Comparison of ENCODE assay signal across 9 cellular contexts in genomic region chr6:152635949-152636674, GRCh38. TPM values are rescaled to one million over a fixed set of nuclear protein-coding genes. Genes with fewer than 3 reads are reported as not detected.
DNase-seq lines count a peak whose midpoint lies in the region; ATAC-seq and TF ChIP-seq lines count a peak whose summit lies in the region.
"Had no signal": no experiment of that assay in that cellular context is flagged by ENCODE, and none has a peak within 500 bp of the region (broad histone marks: within the 10 kb centered on the region; RNA-seq: fewer than 3 reads in every experiment).

No MANE protein-coding gene starts in this region.

- intact Hi-C loops in colonic mucosa (cut with DNase I) = no loop called here

- peaks cover 29% of the 10 kb centered on the region for H3K27me3 Mint-ChIP-seq in stimulated activated naive CD8-positive, alpha-beta T cell treated with anti-CD3 and anti-CD28 coated beads, Interleukin-15, Interleukin-2, amounts not matched to agents 100 ng/mL and 50 ng/mL, for 24 hours

- peak overlapping the region; percentile 80 for H3K4me3 Mint-ChIP-seq in stimulated activated naive CD8-positive, alpha-beta T cell treated with anti-CD3 and anti-CD28 coated beads, Interleukin-15, Interleukin-2, amounts not matched to agents 100 ng/mL and 50 ng/mL, for 24 hours

- H3K79me2 ChIP-seq in KMS-11 (ENCODE audit: insufficient read depth, low read depth) = no peaks in the 10 kb centered on the region

- H3K4me1 Mint-ChIP-seq in stimulated activated naive CD8-positive, alpha-beta T cell treated with anti-CD3 and anti-CD28 coated beads, Interleukin-15, Interleukin-2, amounts not matched to agents 100 ng/mL and 50 ng/mL, for 24 hours (ENCODE audit: low read depth) = peaks cover 25% of the 10 kb centered on the region

- H3K27me3 ChIP-seq in KMS-11 (ENCODE audit: insufficient read depth, low read depth) (no peaks in the 10 kb centered on the region), colonic mucosa (peaks cover 15% of the 10 kb centered on the region)
- H3K27me3 ChIP-seq: BLaER1 treated with 17β-estradiol and CSF1 and Interleukin-3, amounts not matched to agents 10 nM and 100 nM had no signal

- H3K9me3 ChIP-seq in colonic mucosa = no peaks in the 10 kb centered on the region

- TF ChIP-seq CTCF in KMS-11 (conservative IDR thresholded peaks at IDR 0.05; ENCODE audit: low read depth, low read length) (no peak), colonic mucosa (IDR thresholded peaks at IDR 0.05) (no peak)

- no peak overlapping the region for H3K27ac Mint-ChIP-seq in stimulated activated naive CD8-positive, alpha-beta T cell treated with anti-CD3 and anti-CD28 coated beads, Interleukin-15, Interleukin-2, amounts not matched to agents 100 ng/mL and 50 ng/mL, for 24 hours

- no peaks in the 10 kb centered on the region for H3K36me3 ChIP-seq in KMS-11 (ENCODE audit: insufficient read depth)
- H3K36me3 ChIP-seq in colonic mucosa = no peaks in the 10 kb centered on the region
- H3K36me3 ChIP-seq: BLaER1 treated with 17β-estradiol and CSF1 and Interleukin-3, amounts not matched to agents 10 nM and 100 nM had no signal

- H2AFZ ChIP-seq in KMS-11 (ENCODE audit: low read depth) = peak overlapping the region; percentile 73

- peak; percentile 51 for ATAC-seq in left lobe of liver
- ATAC-seq in GM19324 (IDR thresholded peaks at IDR 0.05; ENCODE audit: low FRiP score, unreplicated experiment) = no peak

- H3K27ac ChIP-seq in KMS-11 (no peak overlapping the region), colonic mucosa (no peak overlapping the region)
- H3K27ac ChIP-seq: BLaER1 treated with 17β-estradiol and CSF1 and Interleukin-3, amounts not matched to agents 10 nM and 100 nM had no signal

- H3K4me3 ChIP-seq in KMS-11 (IDR thresholded peaks at IDR 0.05; ENCODE audit: insufficient read depth, low read depth, low read length) = no peak overlapping the region
- peak overlapping the region; percentile 42 for H3K4me3 ChIP-seq in colonic mucosa
- H3K4me3 ChIP-seq: BLaER1 treated with 17β-estradiol and CSF1 and Interleukin-3, amounts not matched to agents 10 nM and 100 nM had no signal

- DNase-seq in NCI-H146 (lab: John Stamatoyannopoulos, UW) (peak; percentile 38), NCI-H146 treated with DMSO at 0.1 percent for 48 hours (lab: John Stamatoyannopoulos, UW; ENCODE audit: unreplicated experiment) (no peak), colonic mucosa (peak; percentile 18), left lobe of liver (ENCODE audit: low spot score) (no peak), COLO668 (lab: John Stamatoyannopoulos, UW; ENCODE audit: unreplicated experiment) (no peak)

- no peaks in the 10 kb centered on the region for H3K9me3 Mint-ChIP-seq in stimulated activated naive CD8-positive, alpha-beta T cell treated with anti-CD3 and anti-CD28 coated beads, Interleukin-15, Interleukin-2, amounts not matched to agents 100 ng/mL and 50 ng/mL, for 24 hours

- no peak overlapping the region for H3K9ac ChIP-seq in KMS-11
- peak overlapping the region; percentile 19 to 43 for H3K9ac ChIP-seq in colonic mucosa (ENCODE audit: low read depth in 2 of 2, low read length in 2 of 2)
- H3K9ac ChIP-seq: BLaER1 treated with 17β-estradiol and CSF1 and Interleukin-3, amounts not matched to agents 10 nM and 100 nM had no signal

- no peaks in the 10 kb centered on the region for H3K36me3 Mint-ChIP-seq in stimulated activated naive CD8-positive, alpha-beta T cell treated with anti-CD3 and anti-CD28 coated beads, Interleukin-15, Interleukin-2, amounts not matched to agents 100 ng/mL and 50 ng/mL, for 24 hours (ENCODE audit: low read depth)

- H4K20me1 ChIP-seq in KMS-11 (ENCODE audit: insufficient read depth) = no peaks in the 10 kb centered on the region
- H4K20me1 ChIP-seq: BLaER1 treated with 17β-estradiol and CSF1 and Interleukin-3, amounts not matched to agents 10 nM and 100 nM had no signal

- H3K4me1 ChIP-seq in KMS-11 (ENCODE audit: low read depth, poor library complexity, severe bottlenecking) (peaks cover 14% of the 10 kb centered on the region), colonic mucosa (no peaks in the 10 kb centered on the region)

- peak overlapping the region; percentile 45; the same call in 1 of the 2 replicates for H3K4me2 ChIP-seq in KMS-11
- H3K4me2 ChIP-seq: BLaER1 treated with 17β-estradiol and CSF1 and Interleukin-3, amounts not matched to agents 10 nM and 100 nM had no signal

RNA-seq across cellular contexts. Expression of gene SYNE1, which starts 1.1 kb away (rescaled TPM):
- total RNA-seq in colonic mucosa = 10 to 100 TPM; 11.6 to 23.7 TPM
- 31.3 TPM for total RNA-seq in left lobe of liver

Comparison
In these comparisons a context has a peak if more than half of its experiments do, and no peak if none do; other contexts are left out.
1. DNase-seq: peak in NCI-H146 (single experiment) and colonic mucosa (single experiment); none in NCI-H146 treated with DMSO at 0.1 percent for 48 hours (single experiment), left lobe of liver (single experiment) and COLO668 (single experiment).